9 cellular contexts compared by ENCODE assay signal in genomic region chr11:116927163-116927772, GRCh38.
DNase-seq lines count a peak whose midpoint lies in the region; ATAC-seq and TF ChIP-seq lines count a peak whose summit lies in the region.
"Had no signal": no experiment of that assay in that cellular context is flagged by ENCODE, and none has a peak within 500 bp of the region (broad histone marks: within the 10 kb centered on the region; RNA-seq: fewer than 3 reads in every experiment).

No MANE protein-coding gene starts in this region.

- H3K36me3 Mint-ChIP-seq in stimulated activated naive B cell treated with anti-CD40 and anti-IgM and Interleukin-4, amounts not matched to agents 10 μg/mL and 1 μg/mL and 100 μg/mL, for 72 hours, result peaks cover 18% of the 10 kb centered on the region in 2 donors

- WGBS in thyroid gland, 2 donors, result 78 to 82% methylated on average over 6 of the region's 6 CpGs

- H3K4me1 ChIP-seq in thyroid gland, result peaks cover 38 to 46% of the 10 kb centered on the region in 2 donors

- H3K27me3 ChIP-seq in thyroid gland, result no peaks in the 10 kb centered on the region
- H3K27me3 ChIP-seq: BLaER1 treated with 17β-estradiol and CSF1 and Interleukin-3, amounts not matched to agents 10 nM and 100 nM had no signal

- peaks cover 43 to 70% of the 10 kb centered on the region in 2 donors for H3K4me1 Mint-ChIP-seq in stimulated activated naive B cell treated with anti-CD40 and anti-IgM and Interleukin-4, amounts not matched to agents 10 μg/mL and 1 μg/mL and 100 μg/mL, for 72 hours

- H3K27ac Mint-ChIP-seq in stimulated activated naive B cell treated with anti-CD40 and anti-IgM and Interleukin-4, amounts not matched to agents 10 μg/mL and 1 μg/mL and 100 μg/mL, for 72 hours, result peak overlapping the region; percentile 76

- H3K36me3 ChIP-seq in thyroid gland, result no peaks in the 10 kb centered on the region

- no peaks in the 10 kb centered on the region for H3K27me3 Mint-ChIP-seq in stimulated activated naive B cell treated with anti-CD40 and anti-IgM and Interleukin-4, amounts not matched to agents 10 μg/mL and 1 μg/mL and 100 μg/mL, for 72 hours

- TF ChIP-seq CTCF in epithelial cell of proximal tubule (conservative IDR thresholded peaks at IDR 0.05; ENCODE audit: low read depth, low read length) (peak; percentile 38), thyroid gland (IDR thresholded peaks at IDR 0.05) (peak in 1 of 6 experiments; percentile 24)

- peak overlapping the region; percentile 32 to 36 for H3K4me3 Mint-ChIP-seq in stimulated activated naive B cell treated with anti-CD40 and anti-IgM and Interleukin-4, amounts not matched to agents 10 μg/mL and 1 μg/mL and 100 μg/mL, for 72 hours

- H3K9me3 ChIP-seq in thyroid gland, result no peaks in the 10 kb centered on the region
- H3K9me3 ChIP-seq: BLaER1 treated with 17β-estradiol and CSF1 and Interleukin-3, amounts not matched to agents 10 nM and 100 nM had no signal

- H3K4me3 ChIP-seq in epithelial cell of proximal tubule (ENCODE audit: low read depth, low read length) (no peak overlapping the region), thyroid gland (replicated peaks in 1 of 3) (no peak overlapping the region)
- H3K4me3 ChIP-seq: BLaER1 treated with 17β-estradiol and CSF1 and Interleukin-3, amounts not matched to agents 10 nM and 100 nM had no signal

- no peak overlapping the region for H3K27ac ChIP-seq in thyroid gland

- intact Hi-C loops in thyroid gland (cut with DNase I), result no loop called here

- DNase-seq in NCI-H526 (lab: John Stamatoyannopoulos, UW), result peak; percentile 18 to 40
- no peak for DNase-seq in NCI-H526 treated with DMSO at 0.1 percent for 48 hours (lab: John Stamatoyannopoulos, UW)
- peak; percentile 9 for DNase-seq in activated CD4-positive, alpha-beta T cell treated with anti-CD3 and anti-CD28 coated beads for 1 hour
- no peak for DNase-seq in epithelial cell of proximal tubule (ENCODE audit: low read depth)
- DNase-seq in stimulated activated naive B cell treated with anti-CD40 and anti-IgM and Interleukin-4, amounts not matched to agents 10 μg/mL and 1 μg/mL and 100 μg/mL, for 72 hours, result peak; percentile 39
- DNase-seq in globus pallidus (ENCODE audit: low spot score), result no peak
- DNase-seq in thyroid gland, result no peak

- no peak for TF ChIP-seq POLR2A in thyroid gland (IDR thresholded peaks at IDR 0.05)

- ATAC-seq in stimulated activated naive B cell treated with anti-CD40 and anti-IgM and Interleukin-4, amounts not matched to agents 10 μg/mL and 1 μg/mL and 100 μg/mL, for 72 hours (replicated peaks), result peak; percentile 36 to 44
- no peak for ATAC-seq in HG03025 (IDR thresholded peaks at IDR 0.05; ENCODE audit: low FRiP score, unreplicated experiment)

- no peaks in the 10 kb centered on the region for H3K9me3 Mint-ChIP-seq in stimulated activated naive B cell treated with anti-CD40 and anti-IgM and Interleukin-4, amounts not matched to agents 10 μg/mL and 1 μg/mL and 100 μg/mL, for 72 hours

Comparison
In these comparisons a context has a peak if more than half of its experiments do, and no peak if none do; other contexts are left out.
1. DNase-seq: peak in NCI-H526 (2 of 2), activated CD4-positive, alpha-beta T cell treated with anti-CD3 and anti-CD28 coated beads for 1 hour (single experiment) and stimulated activated naive B cell treated with anti-CD40 and anti-IgM and Interleukin-4, amounts not matched to agents 10 μg/mL and 1 μg/mL and 100 μg/mL, for 72 hours (single experiment); none in NCI-H526 treated with DMSO at 0.1 percent for 48 hours (single experiment), epithelial cell of proximal tubule (single experiment), globus pallidus (single experiment) and thyroid gland (0 of 2).